Comparison of ENCODE assay signal across 28 cellular contexts in the genomic region with DNA sequence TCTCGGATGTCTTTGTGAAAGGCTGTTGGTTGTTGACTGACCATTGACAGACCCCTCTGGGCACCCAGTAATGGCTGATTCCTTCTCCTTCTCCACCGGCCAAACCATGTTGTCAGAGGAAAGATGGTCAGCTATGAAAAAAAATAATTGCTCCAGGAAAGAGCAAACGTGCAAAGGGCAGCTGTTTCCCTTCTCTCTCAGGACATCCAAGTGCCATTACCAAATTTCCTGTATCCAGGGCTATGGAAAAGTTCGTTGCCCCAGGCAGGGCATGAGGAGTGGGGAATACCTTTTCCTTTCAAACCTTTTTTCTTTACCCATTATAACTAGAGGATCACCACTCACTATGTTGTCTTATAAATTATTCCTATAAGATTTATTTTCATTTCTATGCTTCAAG.
"Had no signal": no experiment of that assay in that cellular context is flagged by ENCODE, and none has a peak within 500 bp of the region (broad histone marks: within the 10 kb centered on the region; RNA-seq: fewer than 3 reads in every experiment).

No MANE protein-coding gene starts in this region.

- DNase-seq: activated CD4-positive, alpha-beta T cell treated with anti-CD3 and anti-CD28 coated beads for 1 hour; activated CD4-positive, alpha-beta T cell treated with anti-CD3 and anti-CD28 coated beads for 48 hours; activated CD4-positive, CD25-positive, alpha-beta regulatory T cell; activated CD8-positive, alpha-beta T cell treated with anti-CD3 and anti-CD28 coated beads for 36 hours; activated effector memory CD4-positive, alpha-beta T cell treated with anti-CD3 and anti-CD28 coated beads, Interleukin-2, amount 50 U/mL, for 16 hours; activated naive CD4-positive, alpha-beta T cell; activated naive CD4-positive, alpha-beta T cell treated with anti-CD3 and anti-CD28 coated beads, Interleukin-2, amount 50 U/mL, for 16 hours; activated naive CD8-positive, alpha-beta T cell treated with anti-CD3 and anti-CD28 coated beads for 36 hours; activated T-cell treated with anti-CD3 and anti-CD28 coated beads, Interleukin-2, amount 50 U/mL, for 1 hour; activated T-cell treated with anti-CD3 and anti-CD28 coated beads, Interleukin-2, amount 50 U/mL, for 72 hours; amniotic stem cell; aorta; brain microvascular endothelial cell; central memory CD4-positive, alpha-beta T cell; NCI-H1417; NCI-H1694; NCI-H1930; NCI-H2081 treated with DMSO at 0.1 percent for 48 hours; NCI-H226; NCI-H446 treated with DMSO at 0.1 percent for 48 hours; NCI-H524; NCI-H774; SJCRH30; T1000; WERI-Rb-1 had no signal

- H3K4me1 ChIP-seq: SJCRH30 had no signal

- H3K27me3 Mint-ChIP-seq: activated naive CD8-positive, alpha-beta T cell treated with anti-CD3 and anti-CD28 coated beads for 36 hours had no signal

- ATAC-seq: activated CD8-positive, alpha-beta T cell treated with anti-CD3 and anti-CD28 coated beads for 36 hours; activated T-cell treated with anti-CD3 and anti-CD28 coated beads, Interleukin-2, amount 50 U/mL, for 72 hours; activated T-helper 17 cell treated with anti-CD3 and anti-CD28 coated beads, Interleukin-2, amount 50 U/mL, for 72 hours; Panc1 had no signal

- H3K36me3 ChIP-seq: brain microvascular endothelial cell, SJCRH30, WERI-Rb-1 had no signal

- H3K36me3 Mint-ChIP-seq: activated naive CD8-positive, alpha-beta T cell treated with anti-CD3 and anti-CD28 coated beads for 36 hours had no signal

- H3K27ac Mint-ChIP-seq: activated CD8-positive, alpha-beta T cell treated with anti-CD3 and anti-CD28 coated beads for 36 hours; activated naive CD8-positive, alpha-beta T cell treated with anti-CD3 and anti-CD28 coated beads for 36 hours; activated T-cell treated with anti-CD3 and anti-CD28 coated beads, Interleukin-2, amount 50 U/mL, for 72 hours; activated T-helper 17 cell treated with anti-CD3 and anti-CD28 coated beads, Interleukin-2, amount 50 U/mL, for 72 hours had no signal

- H3K4me3 ChIP-seq: SJCRH30, SK-N-MC had no signal

- H3K4me3 Mint-ChIP-seq: activated CD8-positive, alpha-beta T cell treated with anti-CD3 and anti-CD28 coated beads for 36 hours; activated naive CD8-positive, alpha-beta T cell treated with anti-CD3 and anti-CD28 coated beads for 36 hours; activated T-cell treated with anti-CD3 and anti-CD28 coated beads, Interleukin-2, amount 50 U/mL, for 72 hours; activated T-helper 17 cell treated with anti-CD3 and anti-CD28 coated beads, Interleukin-2, amount 50 U/mL, for 72 hours had no signal

- H3K9me3 Mint-ChIP-seq: activated CD8-positive, alpha-beta T cell treated with anti-CD3 and anti-CD28 coated beads for 36 hours; activated naive CD8-positive, alpha-beta T cell treated with anti-CD3 and anti-CD28 coated beads for 36 hours; activated T-helper 17 cell treated with anti-CD3 and anti-CD28 coated beads, Interleukin-2, amount 50 U/mL, for 72 hours had no signal

- H3K4me1 Mint-ChIP-seq: activated T-helper 17 cell treated with anti-CD3 and anti-CD28 coated beads, Interleukin-2, amount 50 U/mL, for 72 hours had no signal

- H3K9me3 ChIP-seq: SJCRH30 had no signal

- H3K27me3 ChIP-seq: brain microvascular endothelial cell had no signal

- H3K27ac ChIP-seq: brain microvascular endothelial cell, SJCRH30, SK-N-MC, WERI-Rb-1 had no signal
